In the genomic region with DNA sequence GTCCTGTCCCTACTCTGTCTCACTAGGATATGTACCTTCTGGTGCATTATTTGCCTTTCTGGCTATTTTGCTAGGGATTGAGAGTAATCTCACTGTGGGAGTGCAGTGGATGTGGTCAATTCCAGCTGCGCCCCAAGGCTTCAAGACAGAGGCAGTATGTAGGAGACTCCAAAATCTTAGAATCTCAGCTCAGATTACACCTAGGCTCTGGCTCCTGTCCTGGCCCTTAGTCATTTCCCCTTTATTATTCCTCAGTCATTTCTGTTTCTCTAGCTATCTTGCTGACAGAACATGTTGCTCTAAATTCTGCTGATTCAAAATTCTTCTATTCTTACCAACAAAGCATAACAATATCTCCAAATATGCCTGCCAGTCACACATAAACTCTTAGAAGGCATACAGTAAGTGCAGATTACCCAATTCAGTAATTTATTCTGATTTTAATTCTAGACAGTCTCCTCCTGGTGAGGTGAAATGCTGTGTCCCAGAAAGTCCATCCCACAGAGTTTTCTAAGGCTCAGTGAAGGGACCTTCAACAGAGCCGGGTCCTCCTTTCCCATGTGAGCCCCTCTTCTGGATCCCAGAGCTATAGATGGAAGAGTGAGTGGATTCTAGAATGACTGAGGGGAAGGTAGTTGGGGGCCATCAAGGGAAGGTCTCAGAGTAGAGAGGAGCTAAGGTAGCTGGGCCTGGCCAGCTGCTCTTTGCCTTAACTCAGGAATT, we compare ENCODE assay signal across 18 cellular contexts. TPM values are rescaled to one million over a fixed set of nuclear protein-coding genes. Genes with fewer than 3 reads are reported as not detected.
DNase-seq lines count a peak whose midpoint lies in the region; ATAC-seq and TF ChIP-seq lines count a peak whose summit lies in the region.
"Had no signal": no experiment of that assay in that cellular context is flagged by ENCODE, and none has a peak within 500 bp of the region (broad histone marks: within the 10 kb centered on the region; RNA-seq: fewer than 3 reads in every experiment).

No MANE protein-coding gene starts in this region.

- DNase-seq in HCEC 1CT (peak; percentile 28), RWPE2 (ENCODE audit: low spot score) (no peak), epithelial cell of prostate (ENCODE audit: low read depth, low spot score) (no peak), osteoblast (ENCODE audit: insufficient read length, low spot score, missing footprints) (peak; percentile 63)
- no peak for DNase-seq in activated naive CD4-positive, alpha-beta T cell treated with Interleukin-2 at 50 U/mL for 16 hours
- DNase-seq in stimulated activated naive CD8-positive, alpha-beta T cell treated with anti-CD3 and anti-CD28 coated beads, Interleukin-15, amount 100 ng/mL, for 72 hours = no peak
- DNase-seq: DMS 273 treated with DMSO at 0.1 percent for 48 hours; HFFc6; MV-4-11; NCI-H1436; NCI-H2029; NCI-H2171; NCI-H446 treated with DMSO at 0.1 percent for 48 hours; NK-92 treated with Interleukin-12 subunit alpha and Interleukin-12 subunit beta, amount 100 ng/mL, for 24 hours; OCI-M1 had no signal

- ATAC-seq in RWPE2 (ENCODE audit: low read depth) (peak; percentile 46; the same call in 2 of the 3 replicates), HG03175 (IDR thresholded peaks at IDR 0.05; ENCODE audit: unreplicated experiment) (no peak)
- ATAC-seq in stimulated activated naive CD8-positive, alpha-beta T cell treated with anti-CD3 and anti-CD28 coated beads, Interleukin-15, amount 100 ng/mL, for 72 hours = no peak

- H3K4me1 ChIP-seq in RWPE2 (ENCODE audit: insufficient read depth, poor library complexity, severe bottlenecking) (no peaks in the 10 kb centered on the region), osteoblast (ENCODE audit: insufficient read depth, low read length) (peaks cover 3% of the 10 kb centered on the region)

- peaks cover 19 to 30% of the 10 kb centered on the region in 2 donors for H3K9me3 Mint-ChIP-seq in stimulated activated naive CD8-positive, alpha-beta T cell treated with anti-CD3 and anti-CD28 coated beads, Interleukin-15, amount 100 ng/mL, for 72 hours

- H3K4me1 Mint-ChIP-seq in stimulated activated naive CD8-positive, alpha-beta T cell treated with anti-CD3 and anti-CD28 coated beads, Interleukin-15, amount 100 ng/mL, for 72 hours = no peaks in the 10 kb centered on the region

- H2AFZ ChIP-seq in osteoblast (ENCODE audit: low read length) = no peak overlapping the region

- H3K27ac ChIP-seq in RWPE2 (ENCODE audit: poor library complexity, severe bottlenecking) = no peak overlapping the region
- H3K27ac ChIP-seq in epithelial cell of prostate = peak overlapping the region; percentile 26
- H3K27ac ChIP-seq in osteoblast (ENCODE audit: low read depth, low read length) = no peak overlapping the region
- H3K27ac ChIP-seq: C4-2B had no signal

- no peak overlapping the region for H3K4me2 ChIP-seq in osteoblast (ENCODE audit: insufficient read depth, low read length)

- H3K4me3 ChIP-seq in RWPE2 (ENCODE audit: severe bottlenecking) (no peak overlapping the region), osteoblast (ENCODE audit: insufficient read depth, low read length) (no peak overlapping the region)

- H4K20me1 ChIP-seq in osteoblast (ENCODE audit: insufficient read depth, low read length) = no peaks in the 10 kb centered on the region

- no peaks in the 10 kb centered on the region for H3K36me3 ChIP-seq in RWPE2 (ENCODE audit: low read depth)
- H3K36me3 ChIP-seq in osteoblast (ENCODE audit: insufficient read depth, low read length) = no peaks in the 10 kb centered on the region

- H3K27me3 ChIP-seq in RWPE2 (ENCODE audit: insufficient read depth, poor library complexity, severe bottlenecking) (no peaks in the 10 kb centered on the region), osteoblast (ENCODE audit: insufficient read depth, low read length) (no peaks in the 10 kb centered on the region)

- TF ChIP-seq CTCF in RWPE2 (IDR thresholded peaks at IDR 0.05; ENCODE audit: poor library complexity, severe bottlenecking) = no peak
- no peak for TF ChIP-seq CTCF in osteoblast (IDR thresholded peaks at IDR 0.05; ENCODE audit: extremely low read depth, low read depth, low read length)

- no peak overlapping the region for H3K4me3 Mint-ChIP-seq in stimulated activated naive CD8-positive, alpha-beta T cell treated with anti-CD3 and anti-CD28 coated beads, Interleukin-15, amount 100 ng/mL, for 72 hours
- H3K4me3 Mint-ChIP-seq: HFFc6 had no signal

- H3K27me3 Mint-ChIP-seq in stimulated activated naive CD8-positive, alpha-beta T cell treated with anti-CD3 and anti-CD28 coated beads, Interleukin-15, amount 100 ng/mL, for 72 hours = peaks cover 23% of the 10 kb centered on the region

- H3K9me3 ChIP-seq in RWPE2 (ENCODE audit: severe bottlenecking) = no peaks in the 10 kb centered on the region
- peaks cover 5% of the 10 kb centered on the region for H3K9me3 ChIP-seq in osteoblast (ENCODE audit: low read depth, low read length)

- H3K79me2 ChIP-seq in osteoblast (ENCODE audit: insufficient read depth, low read length) = no peaks in the 10 kb centered on the region

- H3K27ac Mint-ChIP-seq in stimulated activated naive CD8-positive, alpha-beta T cell treated with anti-CD3 and anti-CD28 coated beads, Interleukin-15, amount 100 ng/mL, for 72 hours = no peak overlapping the region
- H3K27ac Mint-ChIP-seq: HFFc6 had no signal

RNA-seq across cellular contexts. Expression of a gene that starts 24.3 kb away (rescaled TPM):
- 0.29 TPM in 1 of 2 replicates, not detected in the other for total RNA-seq in osteoblast
- total RNA-seq: SK-MEL-5 had no signal

Comparison
In these comparisons a context has a peak if more than half of its experiments do, and no peak if none do; other contexts are left out.
1. DNase-seq: peak in HCEC 1CT (single experiment) and osteoblast (single experiment); none in RWPE2 (single experiment), epithelial cell of prostate (single experiment), activated naive CD4-positive, alpha-beta T cell treated with Interleukin-2 at 50 U/mL for 16 hours (single experiment) and stimulated activated naive CD8-positive, alpha-beta T cell treated with anti-CD3 and anti-CD28 coated beads, Interleukin-15, amount 100 ng/mL, for 72 hours (0 of 2).